Comparison of ENCODE assay signal across 22 cellular contexts in genomic region chr7:5320802-5321396, GRCh38. TPM values are rescaled to one million over a fixed set of nuclear protein-coding genes. Genes with fewer than 3 reads are reported as not detected.
DNase-seq lines count a peak whose midpoint lies in the region; ATAC-seq, FAIRE-seq and TF ChIP-seq lines count a peak whose summit lies in the region.
"Had no signal": no experiment of that assay in that cellular context is flagged by ENCODE, and none has a peak within 500 bp of the region (broad histone marks: within the 10 kb centered on the region; RNA-seq: fewer than 3 reads in every experiment).

No MANE protein-coding gene starts in this region.

- POLR2A ChIA-PET in K562 (lab: Yijun Ruan, JAX) = interaction anchor here (0.6 kb wide), 1 partner anchor 12 kb away, joined by 3 read pairs; no protein-coding TSS in a partner anchor

- CTCF ChIA-PET in K562 (lab: Yijun Ruan, JAX; ENCODE audit: low intra/inter-chr PET ratio) = no interaction called here

- H3K4me2 ChIP-seq in K562 (ENCODE audit: insufficient read depth, low read length) (no peak overlapping the region), neuronal stem cell (ENCODE audit: insufficient read depth, low read length, poor library complexity, severe bottlenecking) (no peak overlapping the region)

- peak; percentile 8 to 12 for ATAC-seq in right cardiac atrium
- ATAC-seq in Right ventricle myocardium superior (ENCODE audit: poor library complexity) = no peak
- ATAC-seq in K562 = no peak
- ATAC-seq in upper lobe of right lung = peak; percentile 6
- ATAC-seq: PC-3 had no signal

- DNase-seq in right cardiac atrium (peak in 2 of 3 donors; percentile 22 to 47), Right ventricle myocardium superior (no peak), K562 (ENCODE audit: extremely low read depth in 1 of 4, low spot score in 3 of 4) (no peak), neuronal stem cell (ENCODE audit: low spot score) (no peak), upper lobe of right lung (no peak), spleen (no peak), DMS153 treated with DMSO at 0.1 percent for 48 hours (lab: John Stamatoyannopoulos, UW; ENCODE audit: unreplicated experiment) (no peak)
- no peak for DNase-seq in NK-92 treated with Interleukin-12 subunit alpha and Interleukin-12 subunit beta, amount 100 ng/mL, for 24 hours (lab: John Stamatoyannopoulos, UW)
- DNase-seq: CD4-positive, CD25-positive, alpha-beta regulatory T cell; DMS 273 treated with DMSO at 0.1 percent for 48 hours; DMS79 treated with DMSO at 0.1 percent for 48 hours; Kasumi-1; MV-4-11; NCI-H1105 treated with DMSO at 0.1 percent for 48 hours; NCI-H146; NCI-H1930; NCI-H2107; NCI-H446; NCI-H524 treated with DMSO at 0.1 percent for 48 hours; NCI-H774; PC-3; SHP77 had no signal

- no peaks in the 10 kb centered on the region for H3K79me2 ChIP-seq in K562 (ENCODE audit: control insufficient read depth, insufficient read depth, low read length)

- H3K4ac ChIP-seq in neuronal stem cell (ENCODE audit: low read length) = no peak overlapping the region

- peaks cover under 1% of the 10 kb centered on the region; the same call in 1 of the 3 replicates for H3K36me3 ChIP-seq in K562 (ENCODE audit: control insufficient read depth, insufficient read depth, low read length)
- peaks cover 13 to 80% of the 10 kb centered on the region in 2 donors for H3K36me3 ChIP-seq in neuronal stem cell (replicated peaks in 1 of 2; ENCODE audit: control insufficient read depth in 2 of 2, insufficient read depth in 2 of 2, low read length in 2 of 2)
- H3K36me3 ChIP-seq in upper lobe of right lung = peaks cover 83% of the 10 kb centered on the region
- peaks cover 0 to 100% (median 76%) of the 10 kb centered on the region in 6 donors for H3K36me3 ChIP-seq in spleen

- TF ChIP-seq POLR2A in K562 (conservative IDR thresholded peaks at IDR 0.05) (no peak), spleen (IDR thresholded peaks at IDR 0.05) (no peak)

- TF ChIP-seq RAD21 in K562 (CRISPR knock-in tag; conservative IDR thresholded peaks at IDR 0.05 in 1 of 2, IDR thresholded peaks at IDR 0.05 in 1 of 2) = no peak

- WGBS in right cardiac atrium = 96% methylated on average over 33 of the region's 33 CpGs
- WGBS in K562 (ENCODE audit: insufficient coverage, low coverage, missing lambda C conversion rate) = 92% methylated on average over 19 of the region's 33 CpGs
- no CpG with 5 or more reads among the region's 33 CpGs for WGBS in neuronal stem cell (ENCODE audit: extremely low coverage in 2 of 2, insufficient read length in 2 of 2, insufficient replicate concordance in 1 of 2), 2 donors
- 92 to 99% (median 96%) methylated on average over 11 to 33 of the region's 33 CpGs for WGBS in spleen, 5 donors

- H4K20me1 ChIP-seq in K562 (replicated peaks; ENCODE audit: control insufficient read depth, insufficient read depth, low read length) = no peaks in the 10 kb centered on the region

- H2BK15ac ChIP-seq in neuronal stem cell (ENCODE audit: low read length) = no peak overlapping the region

- no peak for TF ChIP-seq CTCF in K562 (IDR thresholded peaks at IDR 0.05 in 2 of 3, conservative IDR thresholded peaks at IDR 0.05 in 1 of 3; ENCODE audit: insufficient read depth in 2 of 3, low read depth in 1 of 3, low read length in 3 of 3)
- no peak for TF ChIP-seq CTCF in upper lobe of right lung (IDR thresholded peaks at IDR 0.05)
- TF ChIP-seq CTCF in spleen (IDR thresholded peaks at IDR 0.05 in 8 of 11, conservative IDR thresholded peaks at IDR 0.05 in 3 of 11) = no peak

- no peaks in the 10 kb centered on the region for H3K4me1 ChIP-seq in right cardiac atrium (ENCODE audit: control insufficient read depth, insufficient read depth, low read length)
- no peaks in the 10 kb centered on the region for H3K4me1 ChIP-seq in K562 (replicated peaks in 1 of 2; ENCODE audit: control insufficient read depth in 2 of 2, insufficient read depth in 2 of 2, low read length in 2 of 2)
- no peaks in the 10 kb centered on the region for H3K4me1 ChIP-seq in neuronal stem cell (ENCODE audit: control insufficient read depth in 2 of 2, insufficient read depth in 1 of 2, low read depth in 1 of 2, low read length in 2 of 2)
- no peaks in the 10 kb centered on the region for H3K4me1 ChIP-seq in upper lobe of right lung
- H3K4me1 ChIP-seq in spleen = no peaks in the 10 kb centered on the region

- H2BK5ac ChIP-seq in neuronal stem cell (ENCODE audit: low read length) = no peak overlapping the region

- no peak overlapping the region for H4K91ac ChIP-seq in neuronal stem cell (ENCODE audit: low read depth, low read length, poor library complexity)

- H2BK120ac ChIP-seq in neuronal stem cell (ENCODE audit: low read depth, low read length) = no peak overlapping the region

- H3K27me3 ChIP-seq in right cardiac atrium (ENCODE audit: control insufficient read depth, insufficient read depth) (no peaks in the 10 kb centered on the region), K562 (ENCODE audit: control insufficient read depth in 2 of 2, insufficient read depth in 2 of 2, low read length in 2 of 2) (no peaks in the 10 kb centered on the region), neuronal stem cell (ENCODE audit: control insufficient read depth in 3 of 3, insufficient read depth in 3 of 3, low read depth in 1 of 3, low read length in 3 of 3) (no peaks in the 10 kb centered on the region), upper lobe of right lung (no peaks in the 10 kb centered on the region), spleen (replicated peaks in 1 of 7) (no peaks in the 10 kb centered on the region)

- no TSS peak for BruUV-seq in K562 (replicated peaks; lab: Mats Ljungman, UMichigan)

- H2AFZ ChIP-seq in K562 (ENCODE audit: low read depth, low read length) (no peak overlapping the region), neuronal stem cell (ENCODE audit: low read length) (no peak overlapping the region)

- no peak overlapping the region for H3K23ac ChIP-seq in neuronal stem cell (ENCODE audit: low read depth, low read length, poor library complexity)

- intact Hi-C loops in right cardiac atrium (cut with DNase I) (no loop called here), Right ventricle myocardium superior (cut with DNase I) (no loop called here), K562 (cut with micrococcal nuclease) (no loop called here), upper lobe of right lung (cut with DNase I) (no loop called here), spleen (cut with DNase I; ENCODE audit: low total_unique reads) (no loop called here)

- H3K9me3 ChIP-seq in right cardiac atrium (ENCODE audit: control insufficient read depth, low read length) = no peaks in the 10 kb centered on the region
- no peaks in the 10 kb centered on the region; the same call in 1 of the 2 replicates for H3K9me3 ChIP-seq in K562 (replicated peaks; ENCODE audit: control insufficient read depth, insufficient read depth, low read depth, low read length)
- H3K9me3 ChIP-seq in neuronal stem cell (replicated peaks in 1 of 2; ENCODE audit: control insufficient read depth in 2 of 2, insufficient read depth in 1 of 2, low read depth in 1 of 2, low read length in 2 of 2) = peaks cover 2 to 13% of the 10 kb centered on the region in 2 donors
- H3K9me3 ChIP-seq in upper lobe of right lung = peaks cover 6% of the 10 kb centered on the region
- peaks cover 0 to 31% (median 18%) of the 10 kb centered on the region in 8 donors for H3K9me3 ChIP-seq in spleen

- H3K9me1 ChIP-seq in K562 (ENCODE audit: control insufficient read depth, insufficient read depth, low read length) = no peaks in the 10 kb centered on the region

- TF ChIP-seq EP300 in K562 (IDR thresholded peaks at IDR 0.05; ENCODE audit: low read length) = no peak

- no peak overlapping the region for H4K8ac ChIP-seq in neuronal stem cell (ENCODE audit: low read depth, low read length)

- no peak overlapping the region for H2AK5ac ChIP-seq in neuronal stem cell (ENCODE audit: low read depth, low read length)

- no peak overlapping the region for H3K18ac ChIP-seq in neuronal stem cell (ENCODE audit: low read length)

- in situ Hi-C loops in K562 (cut with MboI) = no loop called here

- FAIRE-seq in K562 (lab: Jason Lieb, UNC) = no peak

- no peaks in the 10 kb centered on the region for H3K79me1 ChIP-seq in neuronal stem cell (ENCODE audit: low read depth, low read length)

- H3K4me3 ChIP-seq in right cardiac atrium (ENCODE audit: low read length) = no peak overlapping the region
- H3K4me3 ChIP-seq in K562 = no peak overlapping the region
- no peak overlapping the region for H3K4me3 ChIP-seq in neuronal stem cell (ENCODE audit: low read length in 2 of 2)
- H3K4me3 ChIP-seq in upper lobe of right lung = no peak overlapping the region
- H3K4me3 ChIP-seq in spleen = no peak overlapping the region

- no peak overlapping the region for H2BK12ac ChIP-seq in neuronal stem cell (ENCODE audit: low read length)

- H3K9ac ChIP-seq in K562 (ENCODE audit: insufficient read depth in 1 of 2, low read depth in 2 of 2, low read length in 2 of 2) (no peak overlapping the region), neuronal stem cell (ENCODE audit: low read depth, low read length, poor library complexity) (peak overlapping the region; percentile 3)

- H3K27ac ChIP-seq in right cardiac atrium (ENCODE audit: low read length) (no peak overlapping the region), K562 (ENCODE audit: extremely low read depth, low read depth, low read length) (no peak overlapping the region), neuronal stem cell (replicated peaks; ENCODE audit: low read length) (no peak overlapping the region), upper lobe of right lung (no peak overlapping the region), spleen (no peak overlapping the region)

- H3K14ac ChIP-seq in neuronal stem cell (ENCODE audit: low read length) = no peak overlapping the region

RNA-seq across cellular contexts. Expression of gene SLC29A4, which starts 38.2 kb away (rescaled TPM):
- total RNA-seq in right cardiac atrium (1 to 10 TPM; 2.9 to 5.5 (median 3.6) TPM), Right ventricle myocardium superior (3.9 TPM), K562 (2014; rRNA removed) (0.77 and 2.3 TPM in 2 replicates), K562 (2014; rRNA removed; fragmentation: Illumina TruSeq; extraction: Trizol) (0.03 and 0.29 TPM in 2 replicates), K562 (2015; rRNA removed; fragmentation: Illumina TruSeq; extraction: Trizol) (0.14 and 0.19 TPM in 2 replicates), K562 (2021) (1.2 and 1.4 TPM in 2 replicates), upper lobe of right lung (0.98 TPM), spleen (1 to 10 TPM in 6 of 7 donors, under 1 TPM in 1; 0.33 to 2.9 (median 2.4) TPM)
- polyA plus RNA-seq in right cardiac atrium (11.8 TPM), K562 (2011; rRNA removed) (1.1 and 1.2 TPM in 2 replicates), K562 (2014; fragmentation: Illumina TruSeq; extraction: Trizol) (0.37 and 1.1 TPM in 2 replicates), K562 (2014; fragmentation: Nextera tagmentation; extraction: Ambion mirVana) (under 1 TPM; 0.01 to 0.03 TPM), K562 (2014; rRNA removed) (0.82 and 1.2 TPM in 2 replicates), spleen (1 to 10 TPM in 2 of 3 donors, under 1 TPM in 1; 0.67 to 2.2 (median 1.1) TPM)
- total RNA-seq in K562 (2011; cell fraction: chromatin; rRNA removed; ENCODE audit: low replicate concordance) = 2.7 and 9.3 TPM in 2 replicates
- 2.4 and 3.3 TPM in 2 replicates for total RNA-seq in K562 (2011; cell fraction: nucleolus; rRNA removed)
- total RNA-seq in K562 (2011; cell fraction: nucleoplasm; rRNA removed) = 3.4 and 3.6 TPM in 2 replicates
- 0.80 and 4.7 TPM in 2 replicates for polyA plus RNA-seq in K562 (2011; cell fraction: cytosol; rRNA removed)
- polyA plus RNA-seq in K562 (2011; cell fraction: nucleus; rRNA removed) = 1.7 and 4.8 TPM in 2 replicates
- 0.60 and 0.78 TPM in 2 replicates for polyA plus RNA-seq in K562 (2012)
- 0.36 and 2.3 TPM in 2 replicates for polyA minus RNA-seq in K562 (2011; rRNA and poly(A)+ RNA removed)
- polyA minus RNA-seq in K562 (2011; cell fraction: cytosol; rRNA and poly(A)+ RNA removed) = 0.86 and 4.1 TPM in 2 replicates
- polyA minus RNA-seq in K562 (2011; cell fraction: nucleus; rRNA and poly(A)+ RNA removed) = 0.44 and 0.54 TPM in 2 replicates
- 29.0 TPM for polyA plus RNA-seq in neuronal stem cell (2013, experiment 1 of 2)
- polyA plus RNA-seq in neuronal stem cell (2013, experiment 2 of 2) = 28.9 TPM

Comparison
In these comparisons a context has a peak if more than half of its experiments do, and no peak if none do; other contexts are left out.
1. ATAC-seq: peak in right cardiac atrium (2 of 2) and upper lobe of right lung (single experiment); none in Right ventricle myocardium superior (single experiment) and K562 (single experiment).
2. DNase-seq: peak in right cardiac atrium (2 of 3); none in Right ventricle myocardium superior (single experiment), K562 (0 of 4), neuronal stem cell (single experiment), upper lobe of right lung (single experiment), spleen (single experiment), DMS153 treated with DMSO at 0.1 percent for 48 hours (single experiment) and NK-92 treated with Interleukin-12 subunit alpha and Interleukin-12 subunit beta, amount 100 ng/mL, for 24 hours (single experiment).